Comparison of ENCODE assay signal across 9 cellular contexts in the genomic region with DNA sequence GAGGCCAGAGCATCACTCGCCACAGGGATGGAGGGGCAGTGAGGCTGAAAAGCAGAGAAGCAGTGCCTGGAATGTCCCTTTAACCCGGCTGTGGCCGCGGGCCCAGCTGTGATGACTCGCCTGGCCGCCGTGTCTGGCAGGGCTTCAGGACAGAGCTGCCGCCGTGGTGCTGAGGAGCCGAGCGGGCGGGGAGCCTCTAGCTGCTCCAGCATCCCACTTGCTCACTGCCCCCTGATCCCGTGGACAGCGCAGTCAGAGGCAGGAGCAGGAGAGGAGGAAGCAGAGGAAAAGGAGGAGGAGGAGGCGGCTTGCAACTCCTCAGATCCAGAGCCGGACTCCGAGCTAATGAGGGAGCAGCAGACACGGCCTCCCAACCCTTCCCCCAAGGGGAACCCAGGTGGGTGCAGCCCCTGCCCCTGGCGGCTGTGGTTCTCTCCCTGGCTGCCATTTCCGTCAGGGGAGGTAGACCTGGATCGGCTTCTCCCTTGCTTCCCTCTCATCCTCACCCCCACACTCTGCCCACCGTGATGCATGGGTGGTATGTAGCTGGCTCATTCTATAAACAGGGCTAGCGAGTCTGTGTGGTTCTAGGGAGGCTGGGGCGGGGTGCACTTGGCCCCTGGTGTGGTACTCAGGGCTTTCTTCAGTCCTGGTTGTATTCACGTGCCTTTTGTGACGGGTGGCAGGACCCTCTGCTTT.
A peak's percentile ranks its signal among the peaks of the same experiment; 100 is the strongest.
DNase-seq lines count a peak whose midpoint lies in the region; ATAC-seq, FAIRE-seq and TF ChIP-seq lines count a peak whose summit lies in the region.
"Had no signal": no experiment of that assay in that cellular context is flagged by ENCODE, and none has a peak within 500 bp of the region (broad histone marks: within the 10 kb centered on the region; RNA-seq: fewer than 3 reads in every experiment).

No MANE protein-coding gene starts in this region.

- no peak for FAIRE-seq in H54 (lab: Jason Lieb, UNC)

- TF ChIP-seq POLR2A in H54 (IDR thresholded peaks at IDR 0.05; ENCODE audit: low read depth, low read length) = no peak
- no peak for TF ChIP-seq POLR2A in spleen (IDR thresholded peaks at IDR 0.05)

- WGBS in spleen, 5 donors = 76 to 84% (median 81%) methylated on average over 25 to 26 of the region's 26 CpGs

- no peaks in the 10 kb centered on the region for H3K36me3 Mint-ChIP-seq in activated naive CD4-positive, alpha-beta T cell treated with anti-CD3 and anti-CD28 coated beads, Interleukin-2, amount 50 U/mL, for 72 hours

- intact Hi-C loops in spleen (cut with DNase I; ENCODE audit: low total_unique reads) = loop anchor here (10.0 kb wide), 1 partner anchor 165 kb away; a partner anchor contains a TSS

- H3K36me3 ChIP-seq in spleen = peaks cover 0 to 72% (median 16%) of the 10 kb centered on the region in 6 donors

- DNase-seq in H54 (ENCODE audit: insufficient read length, low spot score) = peak; percentile 86
- DNase-seq in cardiac fibroblast (ENCODE audit: low read depth in 2 of 2) = peak; percentile 78 to 84
- peak; percentile 45 for DNase-seq in kidney glomerular epithelial cell (lab: John Stamatoyannopoulos, UW)
- no peak for DNase-seq in spleen
- no peak for DNase-seq in NCI-H748 (lab: John Stamatoyannopoulos, UW; ENCODE audit: unreplicated experiment)
- no peak for DNase-seq in activated naive CD4-positive, alpha-beta T cell treated with anti-CD3 and anti-CD28 coated beads, Interleukin-2, amount 50 U/mL, for 72 hours (ENCODE audit: low spot score in 2 of 2)
- no peak for DNase-seq in Kasumi-1 (lab: John Stamatoyannopoulos, UW)
- DNase-seq: NCI-H526 had no signal

- no peak for ATAC-seq in activated naive CD4-positive, alpha-beta T cell treated with anti-CD3 and anti-CD28 coated beads, Interleukin-2, amount 50 U/mL, for 72 hours
- no peak for ATAC-seq in HG03108 (IDR thresholded peaks at IDR 0.05; ENCODE audit: unreplicated experiment)

- H3K27ac ChIP-seq in spleen = peak overlapping the region in 6 of 8 donors; percentile 13 to 66 (median 30)

- no peaks in the 10 kb centered on the region for H3K27me3 ChIP-seq in spleen (replicated peaks in 1 of 7)

- H3K27ac Mint-ChIP-seq in activated naive CD4-positive, alpha-beta T cell treated with anti-CD3 and anti-CD28 coated beads, Interleukin-2, amount 50 U/mL, for 72 hours = peak overlapping the region in 1 of 2 donors; percentile 57

- no peaks in the 10 kb centered on the region for H3K9me3 Mint-ChIP-seq in activated naive CD4-positive, alpha-beta T cell treated with anti-CD3 and anti-CD28 coated beads, Interleukin-2, amount 50 U/mL, for 72 hours

- H3K9me3 ChIP-seq in spleen = no peaks in the 10 kb centered on the region

- no peak for TF ChIP-seq CTCF in cardiac fibroblast (IDR thresholded peaks at IDR 0.05; ENCODE audit: low read depth, low read length)
- no peak for TF ChIP-seq CTCF in spleen (IDR thresholded peaks at IDR 0.05 in 8 of 11, conservative IDR thresholded peaks at IDR 0.05 in 3 of 11)

- peaks cover 0 to 88% (median 41%) of the 10 kb centered on the region in 6 donors for H3K4me1 ChIP-seq in spleen

- H3K4me3 ChIP-seq in cardiac fibroblast (replicated peaks in 1 of 2; ENCODE audit: low read depth in 2 of 2, low read length in 2 of 2) = peak overlapping the region; percentile 19 to 28
- no peak overlapping the region for H3K4me3 ChIP-seq in spleen

Comparison
In these comparisons a context has a peak if more than half of its experiments do, and no peak if none do; other contexts are left out.
1. DNase-seq: peak in H54 (single experiment), cardiac fibroblast (2 of 2) and kidney glomerular epithelial cell (single experiment); none in spleen (single experiment), NCI-H748 (single experiment), activated naive CD4-positive, alpha-beta T cell treated with anti-CD3 and anti-CD28 coated beads, Interleukin-2, amount 50 U/mL, for 72 hours (0 of 2) and Kasumi-1 (0 of 2).
2. H3K4me3 ChIP-seq: peak in cardiac fibroblast (2 of 2); none in spleen (0 of 8).